22 cellular contexts compared by ENCODE assay signal in the genomic region with DNA sequence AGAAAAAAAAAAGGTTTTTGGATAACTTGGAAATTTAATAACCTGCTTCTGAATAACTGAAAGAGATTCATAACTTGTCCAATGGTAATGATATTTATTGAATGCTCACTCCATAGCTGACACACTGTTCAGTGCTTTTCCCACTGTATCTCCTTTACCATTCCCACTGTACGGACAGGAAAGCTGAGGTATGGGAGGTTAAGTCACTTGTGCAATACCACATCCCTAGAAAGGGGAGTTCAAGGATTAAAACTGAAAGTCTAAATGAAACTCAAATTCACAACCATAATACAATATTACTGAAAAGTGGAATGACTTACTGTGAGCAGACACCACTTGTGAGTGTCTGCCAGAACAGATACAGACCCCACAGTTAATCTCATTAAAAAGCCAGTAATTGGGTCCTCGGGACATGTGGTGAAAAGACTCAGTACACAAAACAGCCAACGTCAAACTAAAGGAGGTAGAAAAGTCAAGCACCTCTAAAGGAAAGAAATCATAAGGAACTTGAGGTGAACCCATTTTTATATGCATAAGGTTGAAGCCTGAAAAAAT.
"Had no signal": no experiment of that assay in that cellular context is flagged by ENCODE, and none has a peak within 500 bp of the region (broad histone marks: within the 10 kb centered on the region; RNA-seq: fewer than 3 reads in every experiment).

No MANE protein-coding gene starts in this region.

- ATAC-seq: left cardiac atrium; left ventricle myocardium superior; natural killer cell treated with Interleukin-12 subunit alpha and Interleukin-12 subunit beta and Interleukin-15 and Interleukin-18, amount 100 ng/mL, for 72 hours; pancreas; right cardiac atrium; stimulated activated memory B cell treated with anti-CD40 and anti-IgM and Interleukin-4, amounts not matched to agents 10 μg/mL and 1 μg/mL and 100 μg/mL, for 72 hours had no signal

- DNase-seq: dorsolateral prefrontal cortex; effector CD8-positive, alpha-beta T cell; foreskin melanocyte; head of caudate nucleus; kidney; left cardiac atrium; left ventricle myocardium superior; mesenchymal stem cell; midbrain; occipital lobe; pancreas; right cardiac atrium; stimulated activated CD4-positive, alpha-beta T cell treated with anti-CD3 and anti-CD28 coated beads, Interleukin-4, amount 100 ng/mL, for 24 hours; tibial artery; upper lobe of left lung had no signal

- H3K27me3 Mint-ChIP-seq: progenitor cell of endocrine pancreas; stimulated activated memory B cell treated with anti-CD40 and anti-IgM and Interleukin-4, amounts not matched to agents 10 μg/mL and 1 μg/mL and 100 μg/mL, for 72 hours; stimulated activated naive CD8-positive, alpha-beta T cell treated with anti-CD3 and anti-CD28 coated beads, Interleukin-15, Interleukin-2, amounts not matched to agents 100 ng/mL and 50 ng/mL, for 24 hours had no signal

- H3K4me3 Mint-ChIP-seq: natural killer cell treated with Interleukin-12 subunit alpha and Interleukin-12 subunit beta and Interleukin-15 and Interleukin-18, amount 100 ng/mL, for 72 hours; stimulated activated memory B cell treated with anti-CD40 and anti-IgM and Interleukin-4, amounts not matched to agents 10 μg/mL and 1 μg/mL and 100 μg/mL, for 72 hours; stimulated activated naive CD8-positive, alpha-beta T cell treated with anti-CD3 and anti-CD28 coated beads, Interleukin-15, Interleukin-2, amounts not matched to agents 100 ng/mL and 50 ng/mL, for 24 hours had no signal

- FAIRE-seq: kidney, pancreas had no signal

- H3K79me2 ChIP-seq: hepatocyte had no signal

- H2AFZ ChIP-seq: hepatocyte had no signal

- H3K4me3 ChIP-seq: dorsolateral prefrontal cortex, hepatocyte, lung, pancreas, tibial artery, upper lobe of left lung, vagina had no signal

- H3K36me3 ChIP-seq: pancreas, tibial artery, upper lobe of left lung, vagina had no signal

- H3K36me3 Mint-ChIP-seq: natural killer cell treated with Interleukin-12 subunit alpha and Interleukin-12 subunit beta and Interleukin-15 and Interleukin-18, amount 100 ng/mL, for 72 hours; stimulated activated memory B cell treated with anti-CD40 and anti-IgM and Interleukin-4, amounts not matched to agents 10 μg/mL and 1 μg/mL and 100 μg/mL, for 72 hours had no signal

- H3K9me3 ChIP-seq: pancreas, tibial artery, upper lobe of left lung, vagina had no signal

- H3K27me3 ChIP-seq: dorsolateral prefrontal cortex, hepatocyte, pancreas, tibial artery, upper lobe of left lung, vagina had no signal

- H3K4me2 ChIP-seq: hepatocyte had no signal

- H3K27ac Mint-ChIP-seq: natural killer cell treated with Interleukin-12 subunit alpha and Interleukin-12 subunit beta and Interleukin-15 and Interleukin-18, amount 100 ng/mL, for 72 hours; progenitor cell of endocrine pancreas; stimulated activated memory B cell treated with anti-CD40 and anti-IgM and Interleukin-4, amounts not matched to agents 10 μg/mL and 1 μg/mL and 100 μg/mL, for 72 hours; stimulated activated naive CD8-positive, alpha-beta T cell treated with anti-CD3 and anti-CD28 coated beads, Interleukin-15, Interleukin-2, amounts not matched to agents 100 ng/mL and 50 ng/mL, for 24 hours had no signal

- H3K27ac ChIP-seq: pancreas, tibial artery, upper lobe of left lung, vagina had no signal

- H3K9me3 Mint-ChIP-seq: natural killer cell treated with Interleukin-12 subunit alpha and Interleukin-12 subunit beta and Interleukin-15 and Interleukin-18, amount 100 ng/mL, for 72 hours; stimulated activated memory B cell treated with anti-CD40 and anti-IgM and Interleukin-4, amounts not matched to agents 10 μg/mL and 1 μg/mL and 100 μg/mL, for 72 hours; stimulated activated naive CD8-positive, alpha-beta T cell treated with anti-CD3 and anti-CD28 coated beads, Interleukin-15, Interleukin-2, amounts not matched to agents 100 ng/mL and 50 ng/mL, for 24 hours had no signal

- H3K4me1 ChIP-seq: tibial artery, upper lobe of left lung, vagina had no signal
